In genomic region chr2:30239308-30240161, GRCh38 we compare ENCODE assay signal across 7 cellular contexts. TPM values are rescaled to one million over a fixed set of nuclear protein-coding genes. Genes with fewer than 3 reads are reported as not detected.
DNase-seq lines count a peak whose midpoint lies in the region; ATAC-seq and TF ChIP-seq lines count a peak whose summit lies in the region.

No MANE protein-coding gene starts in this region.

- no peak overlapping the region for H2AK5ac ChIP-seq in mesendoderm (ENCODE audit: low read length)

- no peaks in the 10 kb centered on the region for H3K27me3 Mint-ChIP-seq in activated CD4-positive, alpha-beta T cell treated with anti-CD3 and anti-CD28 coated beads, Interleukin-2, amount 10 ng/mL, durations not matched to agents 7 days and 5 days

- peak overlapping the region; percentile 31 for H3K27ac Mint-ChIP-seq in activated CD4-positive, alpha-beta T cell treated with anti-CD3 and anti-CD28 coated beads, Interleukin-2, amount 10 ng/mL, durations not matched to agents 7 days and 5 days

- no peak overlapping the region for H3K4me3 Mint-ChIP-seq in activated CD4-positive, alpha-beta T cell treated with anti-CD3 and anti-CD28 coated beads, Interleukin-2, amount 10 ng/mL, durations not matched to agents 7 days and 5 days

- H4K8ac ChIP-seq in mesendoderm (ENCODE audit: low read depth, low read length): no peak overlapping the region

- no peak overlapping the region for H3K4ac ChIP-seq in mesendoderm (ENCODE audit: low read depth, low read length)

- H4K20me1 ChIP-seq in Loucy (ENCODE audit: insufficient read depth, low read length, poor library complexity, severe bottlenecking): peaks cover 45% of the 10 kb centered on the region

- H3K79me1 ChIP-seq in mesendoderm (ENCODE audit: low read length): peaks cover 50% of the 10 kb centered on the region

- H2AFZ ChIP-seq in Loucy (ENCODE audit: low read length): no peak overlapping the region

- H3K79me2 ChIP-seq in Loucy (ENCODE audit: insufficient read depth, low read length) (peaks cover 94% of the 10 kb centered on the region), mesendoderm (ENCODE audit: control insufficient read depth, insufficient read depth, low read length) (peaks cover 45% of the 10 kb centered on the region)

- TF ChIP-seq CTCF in Loucy (conservative IDR thresholded peaks at IDR 0.05; ENCODE audit: low read length): peak; percentile 98

- no peak overlapping the region for H3K18ac ChIP-seq in mesendoderm (ENCODE audit: low read length)

- H3K36me3 Mint-ChIP-seq in activated CD4-positive, alpha-beta T cell treated with anti-CD3 and anti-CD28 coated beads, Interleukin-2, amount 10 ng/mL, durations not matched to agents 7 days and 5 days (ENCODE audit: low read depth): peaks cover 89% of the 10 kb centered on the region

- WGBS in mesendoderm (ENCODE audit: extremely low coverage, insufficient coverage, low lambda C conversion rate): no CpG with 5 or more reads among the region's 15 CpGs

- H2BK120ac ChIP-seq in mesendoderm (ENCODE audit: low read depth, low read length): no peak overlapping the region

- no peaks in the 10 kb centered on the region for H3K9me3 Mint-ChIP-seq in activated CD4-positive, alpha-beta T cell treated with anti-CD3 and anti-CD28 coated beads, Interleukin-2, amount 10 ng/mL, durations not matched to agents 7 days and 5 days

- H3K4me1 ChIP-seq in Loucy (ENCODE audit: insufficient read depth, low read length, poor library complexity, severe bottlenecking): peaks cover 72% of the 10 kb centered on the region
- peaks cover 77% of the 10 kb centered on the region for H3K4me1 ChIP-seq in effector memory CD4-positive, alpha-beta T cell (ENCODE audit: control insufficient read depth, insufficient read depth, low read length, poor library complexity, severe bottlenecking)
- H3K4me1 ChIP-seq in mesendoderm (ENCODE audit: control insufficient read depth, low read depth, low read length): peaks cover 17% of the 10 kb centered on the region

- DNase-seq in GM04504 (ENCODE audit: low read depth) (peak; percentile 86), mesendoderm (peak; percentile 89)
- peak; percentile 61 for DNase-seq in activated CD4-positive, alpha-beta T cell treated with anti-CD3 and anti-CD28 coated beads, Interleukin-2, amount 10 ng/mL, durations not matched to agents 7 days and 5 days
- peak; percentile 50 to 64 (median 60) for DNase-seq in effector memory CD4-positive, alpha-beta T cell
- peak; percentile 56 to 77 (median 60) for DNase-seq in stimulated activated naive CD4-positive, alpha-beta T cell (lab: John Stamatoyannopoulos, UW)

- H3K9ac ChIP-seq in Loucy (ENCODE audit: low read depth, low read length, poor library complexity, severe bottlenecking): peak overlapping the region; percentile 22
- no peak overlapping the region for H3K9ac ChIP-seq in mesendoderm (ENCODE audit: low read length)

- H3K4me3 ChIP-seq in Loucy (ENCODE audit: low read length, poor library complexity, severe bottlenecking) (peak overlapping the region; percentile 57), mesendoderm (ENCODE audit: low read length) (no peak overlapping the region)
- peak overlapping the region; percentile 28 for H3K4me3 ChIP-seq in effector memory CD4-positive, alpha-beta T cell (ENCODE audit: insufficient read depth, low read depth, low read length, poor library complexity, severe bottlenecking)

- POLR2A ChIA-PET in activated CD4-positive, alpha-beta T cell treated with anti-CD3 and anti-CD28 coated beads, Interleukin-2, amount 10 ng/mL, durations not matched to agents 7 days and 5 days (lab: Charles Lee): no interaction called here

- H3K27ac ChIP-seq in effector memory CD4-positive, alpha-beta T cell (ENCODE audit: insufficient read depth, low read length, poor library complexity, severe bottlenecking): peak overlapping the region; percentile 51
- H3K27ac ChIP-seq in mesendoderm (ENCODE audit: low read depth, low read length): no peak overlapping the region

- H3K27me3 ChIP-seq in Loucy (ENCODE audit: insufficient read depth, low read length, poor library complexity, severe bottlenecking): no peaks in the 10 kb centered on the region
- no peaks in the 10 kb centered on the region for H3K27me3 ChIP-seq in effector memory CD4-positive, alpha-beta T cell (replicated peaks; ENCODE audit: control insufficient read depth, insufficient read depth, low read length, poor library complexity, severe bottlenecking)
- H3K27me3 ChIP-seq in mesendoderm (ENCODE audit: insufficient read depth, low read length, poor library complexity): no peaks in the 10 kb centered on the region

- H3F3A ChIP-seq in Loucy (ENCODE audit: low read depth): no peaks in the 10 kb centered on the region

- no peak overlapping the region for H2BK5ac ChIP-seq in mesendoderm (ENCODE audit: low read length)

- no peaks in the 10 kb centered on the region for H3K9me3 ChIP-seq in Loucy (ENCODE audit: insufficient read depth, low read depth, low read length)
- H3K9me3 ChIP-seq in effector memory CD4-positive, alpha-beta T cell (ENCODE audit: control insufficient read depth, low read length): no peaks in the 10 kb centered on the region

- peak overlapping the region; percentile 35 for H3K56ac ChIP-seq in mesendoderm (ENCODE audit: low read length)

- ATAC-seq in GM18517 (IDR thresholded peaks at IDR 0.05; ENCODE audit: unreplicated experiment): no peak

- peaks cover 35% of the 10 kb centered on the region; the same call in 1 of the 2 replicates for H3K36me3 ChIP-seq in Loucy (ENCODE audit: insufficient read depth, low read length)
- H3K36me3 ChIP-seq in effector memory CD4-positive, alpha-beta T cell (ENCODE audit: control insufficient read depth, insufficient read depth, low read length): peaks cover 16% of the 10 kb centered on the region
- peaks cover 18% of the 10 kb centered on the region for H3K36me3 ChIP-seq in mesendoderm (ENCODE audit: control insufficient read depth, insufficient read depth, low read length)

- no peak overlapping the region for H3K23ac ChIP-seq in mesendoderm (ENCODE audit: low read length)

- H3K4me1 Mint-ChIP-seq in activated CD4-positive, alpha-beta T cell treated with anti-CD3 and anti-CD28 coated beads, Interleukin-2, amount 10 ng/mL, durations not matched to agents 7 days and 5 days: peaks cover 88% of the 10 kb centered on the region

- H3K9me2 ChIP-seq in Loucy (replicated peaks; ENCODE audit: low read depth, low read length): no peaks in the 10 kb centered on the region

- H2BK15ac ChIP-seq in mesendoderm (replicated peaks; ENCODE audit: low read depth): no peak overlapping the region

- CTCF ChIA-PET in activated CD4-positive, alpha-beta T cell treated with anti-CD3 and anti-CD28 coated beads, Interleukin-2, amount 10 ng/mL, durations not matched to agents 7 days and 5 days (lab: Charles Lee): interaction anchor here (0.5 to 4.5 kb wide), 29 partner anchors 9 to 473 kb away, joined by 3 to 24 read pairs (median 4); partner anchors contain the start of genes LCLAT1 and YPEL5

- H3K4me2 ChIP-seq in Loucy (ENCODE audit: low read depth, low read length, poor library complexity, severe bottlenecking) (peak overlapping the region; percentile 69), mesendoderm (ENCODE audit: low read length) (no peak overlapping the region)

- H4K5ac ChIP-seq in mesendoderm (ENCODE audit: low read length): no peak overlapping the region

RNA-seq across cellular contexts. Expression of gene LBH, which starts 8.2 kb away (rescaled TPM):
- 100 to 1,000 TPM; 136 to 146 TPM for total RNA-seq in activated CD4-positive, alpha-beta T cell treated with anti-CD3 and anti-CD28 coated beads, Interleukin-2, amount 10 ng/mL, durations not matched to agents 7 days and 5 days
- polyA plus RNA-seq in mesendoderm (2013, experiment 1 of 2): 34.2 TPM
- 31.9 TPM for polyA plus RNA-seq in mesendoderm (2013, experiment 2 of 2)
